19 cellular contexts compared by ENCODE assay signal in the genomic region with DNA sequence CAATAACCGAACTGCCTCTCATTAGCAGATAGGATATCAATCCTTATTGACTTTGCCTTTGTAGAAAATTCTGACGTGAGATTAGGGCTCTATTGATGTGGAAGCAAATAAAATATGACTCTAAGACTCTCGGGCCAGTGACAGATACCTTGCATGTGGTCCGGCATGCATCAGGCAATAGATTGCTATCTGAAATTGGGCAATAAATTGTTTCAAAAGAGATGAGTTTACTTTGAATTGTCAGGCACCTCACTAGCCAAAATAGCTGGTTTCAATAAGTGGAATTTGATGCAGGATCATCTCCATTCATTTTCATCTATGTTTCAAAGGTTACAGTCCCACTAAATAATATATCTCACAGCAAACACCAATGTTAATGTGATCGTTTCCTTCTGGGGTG.
"Had no signal": no experiment of that assay in that cellular context is flagged by ENCODE, and none has a peak within 500 bp of the region (broad histone marks: within the 10 kb centered on the region; RNA-seq: fewer than 3 reads in every experiment).

No MANE protein-coding gene starts in this region.

- H3K4me2 ChIP-seq: SK-N-SH had no signal

- H3K27ac ChIP-seq: HL-60, RWPE1 had no signal

- H3K9me3 ChIP-seq: SK-N-SH had no signal

- ATAC-seq: Panc1 had no signal

- DNase-seq: KBM-7, NCI-H1092 treated with DMSO at 0.1 percent for 48 hours, NCI-H1417, NCI-H1436 treated with DMSO at 0.1 percent for 48 hours, NCI-H1694, NCI-H187 treated with DMSO at 0.1 percent for 48 hours, NCI-H2029 treated with DMSO at 0.1 percent for 48 hours, NCI-H2171 treated with DMSO at 0.1 percent for 48 hours, NCI-H2227 treated with DMSO at 0.1 percent for 48 hours, NCI-H446, NCI-H510A, NCI-H524 treated with DMSO at 0.1 percent for 48 hours, NCI-H69, NCI-H774, SHP77, SK-N-SH had no signal

- H3K9me2 ChIP-seq: SK-N-SH had no signal
